In genomic region chr3:180590396-180590795, GRCh38 we compare ENCODE assay signal across 24 cellular contexts.
"Had no signal": no experiment of that assay in that cellular context is flagged by ENCODE, and none has a peak within 500 bp of the region (broad histone marks: within the 10 kb centered on the region; RNA-seq: fewer than 3 reads in every experiment).

No MANE protein-coding gene starts in this region.

- ATAC-seq: effector memory CD8-positive, alpha-beta T cell; esophagus mucosa; gastrocnemius medialis; left colon; left lobe of liver; naive thymus-derived CD4-positive, alpha-beta T cell had no signal

- H3K9me3 ChIP-seq: colonic mucosa, esophagus squamous epithelium, gastrocnemius medialis, left ventricle myocardium inferior, lower lobe of right lung had no signal

- H3K4me1 ChIP-seq: colonic mucosa, esophagus squamous epithelium, gastrocnemius medialis, left ventricle myocardium inferior, lower lobe of right lung had no signal

- H3K36me3 ChIP-seq: colonic mucosa, esophagus squamous epithelium, gastrocnemius medialis, left ventricle myocardium inferior, lower lobe of right lung had no signal

- H3K27ac ChIP-seq: colonic mucosa, epithelial cell of prostate, esophagus squamous epithelium, gastrocnemius medialis, hepatocyte, left ventricle myocardium inferior, lower lobe of right lung had no signal

- H3K4me3 ChIP-seq: colonic mucosa, esophagus squamous epithelium, gastrocnemius medialis, hepatocyte, left ventricle myocardium inferior, lower lobe of right lung had no signal

- DNase-seq: colonic mucosa; cortex of kidney; effector CD8-positive, alpha-beta T cell; effector memory CD8-positive, alpha-beta T cell; endodermal cell; erythroblast; esophagus squamous epithelium; foreskin fibroblast; foreskin melanocyte; gastrocnemius medialis; glutamatergic neuron; head of caudate nucleus; hypothalamus; immature natural killer cell; islet precursor cell; left colon; left ventricle myocardium inferior; lower lobe of right lung; mesenchymal stem cell; naive thymus-derived CD4-positive, alpha-beta T cell had no signal

- H3K27me3 ChIP-seq: colonic mucosa, gastrocnemius medialis, hepatocyte had no signal
